Comparison of ENCODE assay signal across 13 cellular contexts in the genomic region with DNA sequence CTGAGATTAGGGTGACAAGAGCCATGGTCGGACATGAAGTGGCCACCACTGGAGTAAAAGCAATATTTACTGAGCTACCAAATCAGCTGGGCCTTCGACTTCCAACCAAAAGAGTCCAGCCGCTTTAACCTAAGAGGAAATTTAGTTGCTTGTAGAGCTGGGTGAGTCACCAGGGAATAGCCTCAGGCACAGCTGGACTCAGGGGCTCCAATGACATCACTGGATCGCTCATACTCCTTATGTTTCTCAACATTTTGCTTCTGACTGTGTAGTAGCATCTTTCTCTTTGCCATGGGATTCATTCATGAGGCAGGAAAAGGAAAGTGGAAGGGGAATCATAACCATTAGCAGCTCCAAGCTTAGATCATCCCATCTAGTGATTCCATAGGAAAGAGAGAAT.
A peak's percentile ranks its signal among the peaks of the same experiment; 100 is the strongest.
DNase-seq lines count a peak whose midpoint lies in the region; ATAC-seq and TF ChIP-seq lines count a peak whose summit lies in the region.
"Had no signal": no experiment of that assay in that cellular context is flagged by ENCODE, and none has a peak within 500 bp of the region (broad histone marks: within the 10 kb centered on the region; RNA-seq: fewer than 3 reads in every experiment).

No MANE protein-coding gene starts in this region.

- H3K4me3 ChIP-seq in AG10803 (ENCODE audit: low read length) (no peak overlapping the region), astrocyte of the spinal cord (ENCODE audit: low read depth, low read length) (no peak overlapping the region)

- in situ Hi-C loops in astrocyte of the spinal cord (cut with HindIII; ENCODE audit: low sequenced_read_pairs): no loop called here

- peaks cover 25% of the 10 kb centered on the region for H3K27me3 Mint-ChIP-seq in mesothelial cell of epicardium (ENCODE audit: low read depth)

- H3K4me1 Mint-ChIP-seq in mesothelial cell of epicardium: no peaks in the 10 kb centered on the region

- DNase-seq in AG10803 (ENCODE audit: low read depth): peak; percentile 72
- peak; percentile 78 for DNase-seq in HT1080 (ENCODE audit: low read depth)
- DNase-seq in astrocyte of the spinal cord (ENCODE audit: low read depth, low spot score): peak; percentile 85
- DNase-seq in islet precursor cell: peak; percentile 87
- DNase-seq in left colon: no peak
- no peak for DNase-seq in mesothelial cell of epicardium (ENCODE audit: low spot score in 2 of 2, unreplicated experiment in 2 of 2)
- no peak for DNase-seq in COLO668 (lab: John Stamatoyannopoulos, UW; ENCODE audit: unreplicated experiment)
- DNase-seq: activated CD4-positive, alpha-beta T cell treated with anti-CD3 and anti-CD28 coated beads for 4 hours; activated naive CD4-positive, alpha-beta T cell treated with Interleukin-2 at 50 U/mL for 16 hours; nephron progenitor cell; SK-N-SH; stimulated activated naive CD4-positive, alpha-beta T cell had no signal

- no peak overlapping the region for H3K4me3 Mint-ChIP-seq in mesothelial cell of epicardium
- H3K4me3 Mint-ChIP-seq: nephron progenitor cell had no signal

- TF ChIP-seq CTCF in AG10803 (conservative IDR thresholded peaks at IDR 0.05; ENCODE audit: low read length) (no peak), astrocyte of the spinal cord (IDR thresholded peaks at IDR 0.05; ENCODE audit: low read depth, low read length) (no peak), mesothelial cell of epicardium (IDR thresholded peaks at IDR 0.05; ENCODE audit: unreplicated experiment) (no peak)

- no peaks in the 10 kb centered on the region for H3K36me3 Mint-ChIP-seq in mesothelial cell of epicardium

- no peaks in the 10 kb centered on the region for H3K9me3 Mint-ChIP-seq in mesothelial cell of epicardium
- H3K9me3 Mint-ChIP-seq: nephron progenitor cell had no signal

- intact Hi-C loops in left colon (cut with DNase I, micrococcal nuclease): no loop called here

- no peak overlapping the region for H3K27ac Mint-ChIP-seq in mesothelial cell of epicardium
- H3K27ac Mint-ChIP-seq: nephron progenitor cell had no signal

- ATAC-seq in left colon (no peak), HG02884 (IDR thresholded peaks at IDR 0.05; ENCODE audit: unreplicated experiment) (no peak)

Comparison
In these comparisons a context has a peak if more than half of its experiments do, and no peak if none do; other contexts are left out.
1. DNase-seq: peak in AG10803 (single experiment), HT1080 (single experiment), astrocyte of the spinal cord (single experiment) and islet precursor cell (single experiment); none in left colon (0 of 2), mesothelial cell of epicardium (0 of 2) and COLO668 (single experiment).